ENCODE assay signal across 8 cellular contexts in the genomic region with DNA sequence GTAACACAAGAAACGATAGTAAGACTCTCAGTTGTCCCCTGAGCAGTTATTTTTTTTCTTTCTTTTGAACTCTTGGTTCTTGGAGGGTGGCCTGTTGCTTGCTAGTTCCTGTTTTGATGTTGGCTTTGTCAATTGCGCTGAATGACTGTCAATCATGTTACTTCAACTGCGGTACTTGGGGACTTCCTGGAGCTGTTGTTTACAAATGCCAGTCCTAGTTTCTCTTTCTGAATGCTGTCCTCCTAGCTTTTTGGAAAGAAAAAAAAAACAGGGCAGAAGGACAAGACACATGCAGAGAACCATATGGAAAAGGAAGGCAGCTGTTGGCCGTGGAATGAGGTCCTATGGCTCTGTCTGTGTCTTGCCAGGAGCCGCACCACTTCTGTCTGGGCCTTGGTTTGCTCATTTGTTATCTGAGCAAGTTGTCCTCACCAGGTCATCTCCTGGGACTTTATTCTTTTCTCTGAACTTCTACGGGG. TPM values are rescaled to one million over a fixed set of nuclear protein-coding genes. Genes with fewer than 3 reads are reported as not detected.
A peak's percentile ranks its signal among the peaks of the same experiment; 100 is the strongest.
DNase-seq lines count a peak whose midpoint lies in the region; ATAC-seq and TF ChIP-seq lines count a peak whose summit lies in the region.

No MANE protein-coding gene starts in this region.

- TF ChIP-seq CTCF in left ventricle myocardium inferior (IDR thresholded peaks at IDR 0.05; ENCODE audit: borderline replicate concordance), result no peak
- TF ChIP-seq CTCF in Caco-2 (IDR thresholded peaks at IDR 0.05; ENCODE audit: insufficient read depth in 1 of 2, low read depth in 1 of 2, low read length in 1 of 2, severe bottlenecking in 1 of 2, unreplicated experiment in 1 of 2), result no peak

- H3K36me3 ChIP-seq in left ventricle myocardium inferior (no peaks in the 10 kb centered on the region), Caco-2 (ENCODE audit: control insufficient read depth, insufficient read depth, low read length) (no peaks in the 10 kb centered on the region)

- intact Hi-C loops in left ventricle myocardium inferior (cut with micrococcal nuclease) (no loop called here), Caco-2 (cut with micrococcal nuclease; ENCODE audit: unreplicated experiment) (no loop called here)

- peaks cover 4% of the 10 kb centered on the region for H3K36me3 Mint-ChIP-seq in activated CD4-positive, alpha-beta memory T cell treated with anti-CD3 and anti-CD28 coated beads, Interleukin-2, amount 10 ng/mL, durations not matched to agents 7 days and 5 days (ENCODE audit: low read depth)
- H3K36me3 Mint-ChIP-seq in stimulated activated naive CD8-positive, alpha-beta T cell treated with anti-CD3 and anti-CD28 coated beads, Interleukin-15, Interleukin-2, amounts not matched to agents 100 ng/mL and 50 ng/mL, for 24 hours (ENCODE audit: low read depth), result no peaks in the 10 kb centered on the region
- no peaks in the 10 kb centered on the region for H3K36me3 Mint-ChIP-seq in Caco-2 (ENCODE audit: insufficient read depth, unreplicated experiment)

- H3K4me3 Mint-ChIP-seq in activated CD4-positive, alpha-beta memory T cell treated with anti-CD3 and anti-CD28 coated beads, Interleukin-2, amount 10 ng/mL, durations not matched to agents 7 days and 5 days, result peak overlapping the region; percentile 73
- peak overlapping the region; percentile 76 for H3K4me3 Mint-ChIP-seq in stimulated activated naive CD8-positive, alpha-beta T cell treated with anti-CD3 and anti-CD28 coated beads, Interleukin-15, Interleukin-2, amounts not matched to agents 100 ng/mL and 50 ng/mL, for 24 hours
- H3K4me3 Mint-ChIP-seq in Caco-2 (ENCODE audit: unreplicated experiment), result no peak overlapping the region

- peak; percentile 89 for DNase-seq in KBM-7
- DNase-seq in activated CD4-positive, alpha-beta memory T cell treated with anti-CD3 and anti-CD28 coated beads, Interleukin-2, amount 10 ng/mL, durations not matched to agents 7 days and 5 days, result peak; percentile 63
- no peak for DNase-seq in left ventricle myocardium inferior
- DNase-seq in HuH-7.5 (ENCODE audit: low spot score), result no peak
- DNase-seq in Caco-2, result no peak

- H3K27me3 Mint-ChIP-seq in activated CD4-positive, alpha-beta memory T cell treated with anti-CD3 and anti-CD28 coated beads, Interleukin-2, amount 10 ng/mL, durations not matched to agents 7 days and 5 days, result no peaks in the 10 kb centered on the region
- H3K27me3 Mint-ChIP-seq in stimulated activated naive CD8-positive, alpha-beta T cell treated with anti-CD3 and anti-CD28 coated beads, Interleukin-15, Interleukin-2, amounts not matched to agents 100 ng/mL and 50 ng/mL, for 24 hours, result no peaks in the 10 kb centered on the region
- H3K27me3 Mint-ChIP-seq in Caco-2 (ENCODE audit: insufficient read depth, unreplicated experiment), result no peaks in the 10 kb centered on the region

- H3K9me3 ChIP-seq in left ventricle myocardium inferior (replicated peaks) (no peaks in the 10 kb centered on the region), Caco-2 (no peaks in the 10 kb centered on the region)

- in situ Hi-C loops in KBM-7 (cut with MboI; ENCODE audit: low pct_unique_long_range_greater_than_20kb, low sequenced_read_pairs), result no loop called here

- ATAC-seq in GM21526 (IDR thresholded peaks at IDR 0.05; ENCODE audit: low FRiP score, unreplicated experiment), result peak; percentile 45

- H3K4me1 Mint-ChIP-seq in activated CD4-positive, alpha-beta memory T cell treated with anti-CD3 and anti-CD28 coated beads, Interleukin-2, amount 10 ng/mL, durations not matched to agents 7 days and 5 days, result peaks cover 92% of the 10 kb centered on the region
- H3K4me1 Mint-ChIP-seq in stimulated activated naive CD8-positive, alpha-beta T cell treated with anti-CD3 and anti-CD28 coated beads, Interleukin-15, Interleukin-2, amounts not matched to agents 100 ng/mL and 50 ng/mL, for 24 hours (ENCODE audit: low read depth), result peaks cover 100% of the 10 kb centered on the region
- peaks cover 19% of the 10 kb centered on the region for H3K4me1 Mint-ChIP-seq in Caco-2 (ENCODE audit: low read depth, unreplicated experiment)

- H3K4me3 ChIP-seq in GM08714 (ENCODE audit: low read length) (peak overlapping the region; percentile 80; the same call in 1 of the 2 replicates), left ventricle myocardium inferior (peak overlapping the region; percentile 18), Caco-2 (ENCODE audit: low read depth, low read length) (no peak overlapping the region)

- POLR2A ChIA-PET in activated CD4-positive, alpha-beta memory T cell treated with anti-CD3 and anti-CD28 coated beads, Interleukin-2, amount 10 ng/mL, durations not matched to agents 7 days and 5 days (lab: Charles Lee), result interaction anchor here (0.9 to 5.3 kb wide), 16 partner anchors 6 to 1510 kb away, joined by 3 to 41 read pairs (median 4); a partner anchor contains a TSS
- POLR2A ChIA-PET in Caco-2 (lab: Charles Lee), result no interaction called here

- CTCF ChIA-PET in activated CD4-positive, alpha-beta memory T cell treated with anti-CD3 and anti-CD28 coated beads, Interleukin-2, amount 10 ng/mL, durations not matched to agents 7 days and 5 days (lab: Charles Lee), result interaction anchor here (0.7 to 1.6 kb wide), 4 partner anchors 8 to 119 kb away, joined by 3 to 5 read pairs (median 3); no protein-coding TSS in a partner anchor
- CTCF ChIA-PET in Caco-2 (lab: Charles Lee), result interaction anchor here (0.7 to 1.1 kb wide), 2 partner anchors 16 to 29 kb away, joined by 3 read pairs; no protein-coding TSS in a partner anchor

- H3K27me3 ChIP-seq in left ventricle myocardium inferior (ENCODE audit: low read depth) (no peaks in the 10 kb centered on the region), Caco-2 (replicated peaks; ENCODE audit: control insufficient read depth, insufficient read depth, low read length) (no peaks in the 10 kb centered on the region)

- peak overlapping the region; percentile 91 for H3K27ac Mint-ChIP-seq in activated CD4-positive, alpha-beta memory T cell treated with anti-CD3 and anti-CD28 coated beads, Interleukin-2, amount 10 ng/mL, durations not matched to agents 7 days and 5 days
- H3K27ac Mint-ChIP-seq in stimulated activated naive CD8-positive, alpha-beta T cell treated with anti-CD3 and anti-CD28 coated beads, Interleukin-15, Interleukin-2, amounts not matched to agents 100 ng/mL and 50 ng/mL, for 24 hours, result peak overlapping the region; percentile 91
- no peak overlapping the region for H3K27ac Mint-ChIP-seq in Caco-2 (ENCODE audit: unreplicated experiment)

- BruUV-seq in Caco-2 (replicated peaks; lab: Mats Ljungman, UMichigan), result no TSS peak

- H3K4me1 ChIP-seq in left ventricle myocardium inferior (peaks cover 25% of the 10 kb centered on the region), Caco-2 (peaks cover 12% of the 10 kb centered on the region)

- H3K9me3 Mint-ChIP-seq in activated CD4-positive, alpha-beta memory T cell treated with anti-CD3 and anti-CD28 coated beads, Interleukin-2, amount 10 ng/mL, durations not matched to agents 7 days and 5 days, result no peaks in the 10 kb centered on the region
- no peaks in the 10 kb centered on the region for H3K9me3 Mint-ChIP-seq in stimulated activated naive CD8-positive, alpha-beta T cell treated with anti-CD3 and anti-CD28 coated beads, Interleukin-15, Interleukin-2, amounts not matched to agents 100 ng/mL and 50 ng/mL, for 24 hours
- no peaks in the 10 kb centered on the region for H3K9me3 Mint-ChIP-seq in Caco-2 (ENCODE audit: unreplicated experiment)

- H3K27ac ChIP-seq in left ventricle myocardium inferior (replicated peaks), result peak overlapping the region; percentile 76

RNA-seq across cellular contexts. Expression of a gene that starts 7.0 kb away (rescaled TPM):
- total RNA-seq in activated CD4-positive, alpha-beta memory T cell treated with anti-CD3 and anti-CD28 coated beads, Interleukin-2, amount 10 ng/mL, durations not matched to agents 7 days and 5 days, result 100 to 1,000 TPM; 105 to 109 TPM
- 86.5 TPM for total RNA-seq in left ventricle myocardium inferior
- 65.5 and 66.1 TPM in 2 replicates for total RNA-seq in Caco-2 (2022)

RNA-seq across cellular contexts. Expression of a gene that starts 54.3 kb away (rescaled TPM):
- total RNA-seq in activated CD4-positive, alpha-beta memory T cell treated with anti-CD3 and anti-CD28 coated beads, Interleukin-2, amount 10 ng/mL, durations not matched to agents 7 days and 5 days, result 10 to 100 TPM; 24.8 to 30.2 TPM
- total RNA-seq in left ventricle myocardium inferior (25.1 TPM), Caco-2 (2022) (16.7 and 19.2 TPM in 2 replicates)

RNA-seq across cellular contexts. Expression of a gene that starts 54.7 kb away (rescaled TPM):
- total RNA-seq in activated CD4-positive, alpha-beta memory T cell treated with anti-CD3 and anti-CD28 coated beads, Interleukin-2, amount 10 ng/mL, durations not matched to agents 7 days and 5 days, result 10 to 100 TPM; 43.2 to 45.6 TPM
- total RNA-seq in left ventricle myocardium inferior (47.9 TPM), Caco-2 (2022) (36.1 and 38.5 TPM in 2 replicates)

Comparison
In these comparisons a context has a peak if more than half of its experiments do, and no peak if none do; other contexts are left out.
1. DNase-seq: peak in KBM-7 (single experiment) and activated CD4-positive, alpha-beta memory T cell treated with anti-CD3 and anti-CD28 coated beads, Interleukin-2, amount 10 ng/mL, durations not matched to agents 7 days and 5 days (single experiment); none in left ventricle myocardium inferior (single experiment), HuH-7.5 (single experiment) and Caco-2 (0 of 2).